In the genomic region with DNA sequence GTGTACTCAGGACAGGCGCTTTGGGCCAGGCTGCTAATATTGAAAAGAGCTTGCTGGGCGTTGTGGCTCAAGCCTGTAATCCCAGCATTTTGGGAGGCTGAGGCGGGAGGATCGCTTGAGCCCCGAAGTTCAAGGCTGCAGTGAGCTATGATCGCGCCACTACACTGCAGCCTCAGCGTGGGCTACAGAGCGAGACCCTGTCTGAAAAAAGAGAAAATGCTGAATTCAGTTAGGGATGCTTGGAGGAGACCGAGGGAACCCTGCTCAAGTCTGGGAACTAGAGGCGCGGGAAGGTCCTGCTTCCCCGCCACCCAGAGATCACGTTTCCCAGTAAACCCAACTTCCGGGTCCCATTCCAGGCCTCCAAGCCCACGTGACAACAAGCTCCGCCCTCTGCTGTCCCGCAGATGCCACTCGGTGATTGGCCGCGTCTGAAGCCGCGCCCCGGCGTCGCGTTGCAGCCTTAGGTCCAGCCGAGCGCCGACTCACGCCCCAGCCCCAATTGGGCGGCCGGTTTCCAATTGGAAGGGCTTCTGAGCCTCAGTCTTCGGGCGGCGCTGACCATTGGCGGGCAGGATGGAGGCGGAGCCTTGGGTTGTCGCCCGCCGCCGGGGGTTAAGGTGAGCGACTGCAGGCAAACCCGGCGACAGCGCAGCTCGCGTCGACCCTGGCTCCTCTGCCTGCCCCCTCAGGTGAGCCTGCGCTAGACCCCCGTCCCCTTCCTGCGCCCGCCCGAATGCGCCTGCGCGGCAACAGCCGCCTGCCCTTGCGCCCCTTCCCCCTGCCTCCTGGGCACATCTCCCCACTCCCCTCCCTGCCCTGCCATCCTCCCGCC, we compare ENCODE assay signal across 8 cellular contexts. TPM values are rescaled to one million over a fixed set of nuclear protein-coding genes. Genes with fewer than 3 reads are reported as not detected.
DNase-seq lines count a peak whose midpoint lies in the region; ATAC-seq lines count a peak whose summit lies in the region.

TSS of gene PHKG2 (plus strand) at position 627 of the 835 bp plus-strand sequence. CDS start 396 bp downstream, outside the sequence.

- peaks cover 11 to 22% (median 18%) of the 10 kb centered on the region in 3 donors for H3K27me3 Mint-ChIP-seq in immature natural killer cell (ENCODE audit: low read depth in 3 of 3)

- H3K36me3 Mint-ChIP-seq in immature natural killer cell: peaks cover 4 to 17% (median 15%) of the 10 kb centered on the region in 3 donors

- H3K4me1 Mint-ChIP-seq in immature natural killer cell: peaks cover 34 to 44% of the 10 kb centered on the region in 2 donors

- peak within 1 kb of the TSS; percentile 87 to 94 (median 91) for H3K4me3 Mint-ChIP-seq in immature natural killer cell

- peak; percentile 98 for DNase-seq in AG08396 (ENCODE audit: low spot score)
- DNase-seq in NCI-H345 treated with DMSO at 0.1 percent for 48 hours (lab: John Stamatoyannopoulos, UW; ENCODE audit: unreplicated experiment): peak; percentile 100
- peak; percentile 86 to 93 (median 92) for DNase-seq in activated CD4-positive, CD25-positive, alpha-beta regulatory T cell (lab: John Stamatoyannopoulos, UW)
- DNase-seq in central memory CD4-positive, alpha-beta T cell: peak; percentile 96
- peak; percentile 96 to 97 (median 96) for DNase-seq in immature natural killer cell
- DNase-seq in smooth muscle cell of the brain vasculature (ENCODE audit: low read depth, low spot score): peak; percentile 99

- ATAC-seq in GM19023 (IDR thresholded peaks at IDR 0.05; ENCODE audit: unreplicated experiment): peak; percentile 97
- peak; percentile 98 for ATAC-seq in HG03280 (IDR thresholded peaks at IDR 0.05; ENCODE audit: unreplicated experiment)

- peak within 1 kb of the TSS; percentile 91 to 98 (median 94) for H3K27ac Mint-ChIP-seq in immature natural killer cell

- no peaks in the 10 kb centered on the region for H3K9me3 Mint-ChIP-seq in immature natural killer cell

RNA-seq across cellular contexts. Expression of gene PHKG2, which starts in this region (rescaled TPM):
- polyA plus RNA-seq in immature natural killer cell: 10 to 100 TPM; 49.2 to 91.0 (median 62.7) TPM

Comparison
In these comparisons a context has a peak if more than half of its experiments do, and no peak if none do; other contexts are left out.
1. Peak in every context shown above with its lines: DNase-seq and ATAC-seq.